Comparison of ENCODE assay signal across 8 cellular contexts in the genomic region with DNA sequence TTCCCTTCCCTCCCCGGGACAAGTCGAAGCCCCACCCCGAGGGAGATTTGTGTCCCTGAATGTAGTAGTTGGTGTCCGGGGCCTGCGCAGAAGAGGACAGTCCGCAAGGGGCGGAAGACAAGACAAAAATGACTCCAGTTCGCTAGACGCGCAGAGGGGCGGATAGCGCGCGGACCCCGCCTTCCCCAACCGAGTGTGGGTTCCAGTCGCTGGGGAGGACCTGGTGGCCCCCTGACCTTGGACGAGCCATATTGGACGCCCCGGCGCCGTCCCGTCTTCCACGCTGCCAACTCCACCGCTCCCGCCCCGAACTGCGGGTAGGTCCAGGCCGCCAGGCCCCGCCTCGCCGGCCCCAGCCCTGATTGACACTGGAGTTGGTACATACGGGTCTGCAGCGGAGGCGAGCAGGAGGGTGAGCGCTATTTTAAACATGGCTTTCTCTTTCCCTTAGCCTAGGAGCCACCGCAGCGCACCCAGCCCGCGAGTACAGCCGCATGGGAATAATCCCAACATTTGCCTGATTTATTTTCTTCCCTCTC. TPM values are rescaled to one million over a fixed set of nuclear protein-coding genes. Genes with fewer than 3 reads are reported as not detected.
DNase-seq lines count a peak whose midpoint lies in the region; ATAC-seq and TF ChIP-seq lines count a peak whose summit lies in the region.

No MANE protein-coding gene starts in this region.

- DNase-seq in GM10248 (ENCODE audit: extremely low spot score), result peak; percentile 85
- peak; percentile 91 for DNase-seq in HFFc6
- peak; percentile 89 for DNase-seq in NAMALWA (ENCODE audit: low spot score)
- peak; percentile 90 for DNase-seq in SK-N-SH
- peak; percentile 93 for DNase-seq in Right ventricle myocardium inferior (ENCODE audit: missing footprints)
- peak; percentile 76 to 86 (median 78) for DNase-seq in ovary
- peak; percentile 92 for DNase-seq in thyroid gland

- no peaks in the 10 kb centered on the region for H3K9me2 ChIP-seq in SK-N-SH

- peaks cover 9% of the 10 kb centered on the region for H3F3A ChIP-seq in SK-N-SH (replicated peaks; ENCODE audit: insufficient read depth)

- 0 out of 2 replicates have a peak, but pooled peaks cover 2% of the 10 kb centered on the region for H3K27me3 Mint-ChIP-seq in HFFc6 (ENCODE audit: insufficient read depth)
- no peaks in the 10 kb centered on the region for H3K27me3 Mint-ChIP-seq in activated naive CD8-positive, alpha-beta T cell

- TF ChIP-seq CTCF in GM10248 (IDR thresholded peaks at IDR 0.05; ENCODE audit: control extremely low read depth, extremely low read depth, low read depth, missing control alignments) (no peak), HFFc6 (IDR thresholded peaks at IDR 0.05) (peak; percentile 49), SK-N-SH (IDR thresholded peaks at IDR 0.05) (peak; percentile 30), ovary (IDR thresholded peaks at IDR 0.05) (peak in 1 of 3 donors; percentile 53), thyroid gland (IDR thresholded peaks at IDR 0.05) (peak in 5 of 6 experiments; percentile 15 to 47 (median 36))

- peak overlapping the region; percentile 98 for H3K4me2 ChIP-seq in SK-N-SH

- TF ChIP-seq RAD21 in SK-N-SH (IDR thresholded peaks at IDR 0.05; ENCODE audit: low read length), result 0 out of 2 replicates have a peak, but pooled peaks have one; percentile 3

- peak overlapping the region; percentile 89 for H3K27ac Mint-ChIP-seq in HFFc6
- H3K27ac Mint-ChIP-seq in activated naive CD8-positive, alpha-beta T cell, result peak overlapping the region; percentile 91

- H3K4me1 Mint-ChIP-seq in HFFc6 (ENCODE audit: low read depth), result 0 out of 2 replicates have a peak, but pooled peaks cover 4% of the 10 kb centered on the region
- H3K4me1 Mint-ChIP-seq in activated naive CD8-positive, alpha-beta T cell (ENCODE audit: low read depth), result peaks cover 32% of the 10 kb centered on the region

- peak; percentile 16 for TF ChIP-seq POLR2A in ovary (IDR thresholded peaks at IDR 0.05)
- TF ChIP-seq POLR2A in thyroid gland (IDR thresholded peaks at IDR 0.05), result peak in 1 of 2 donors; percentile 83

- H3K27me3 ChIP-seq in SK-N-SH (ENCODE audit: insufficient read depth) (no peaks in the 10 kb centered on the region), ovary (no peaks in the 10 kb centered on the region), thyroid gland (no peaks in the 10 kb centered on the region)

- no peak for TF ChIP-seq EP300 in SK-N-SH (IDR thresholded peaks at IDR 0.05; ENCODE audit: borderline replicate concordance in 1 of 2, low read depth in 1 of 2, low read length in 1 of 2)
- TF ChIP-seq EP300 in ovary (IDR thresholded peaks at IDR 0.05), result no peak

- H3K36me3 ChIP-seq in SK-N-SH (replicated peaks in 1 of 2; ENCODE audit: control insufficient read depth in 1 of 2, insufficient read depth in 2 of 2, low read length in 1 of 2), result peaks cover 0 to 4% of the 10 kb centered on the region in 2 experiments
- no peaks in the 10 kb centered on the region for H3K36me3 ChIP-seq in ovary
- H3K36me3 ChIP-seq in thyroid gland, result no peaks in the 10 kb centered on the region

- H3K27ac ChIP-seq in SK-N-SH (ENCODE audit: low read depth in 2 of 2, low read length in 1 of 2), result peak overlapping the region; percentile 88 to 93
- peak overlapping the region; percentile 50 to 80 for H3K27ac ChIP-seq in ovary
- peak overlapping the region; percentile 67 to 87 (median 86) for H3K27ac ChIP-seq in thyroid gland

- no peaks in the 10 kb centered on the region for H4K20me1 ChIP-seq in SK-N-SH (ENCODE audit: insufficient read depth)

- H3K79me2 ChIP-seq in SK-N-SH (ENCODE audit: insufficient read depth), result peaks cover 47% of the 10 kb centered on the region

- intact Hi-C loops in Right ventricle myocardium inferior (cut with DNase I), result loop anchor here (1.0 to 10.0 kb wide), 4 partner anchors 155 to 369 kb away; partner anchors contain the start of genes IRAK1BP1, LCA5 and PHIP
- intact Hi-C loops in ovary (cut with DNase I), result loop anchor here in 1 of 4 donors (5.0 kb wide), 1 partner anchor 156 kb away; the partner anchor contains the start of gene PHIP
- intact Hi-C loops in thyroid gland (cut with DNase I), result loop anchor here (10.0 kb wide), 2 partner anchors 149 to 301 kb away; partner anchors contain the start of gene LCA5

- peak overlapping the region; percentile 95 for H3K4me3 Mint-ChIP-seq in HFFc6
- H3K4me3 Mint-ChIP-seq in activated naive CD8-positive, alpha-beta T cell, result peak overlapping the region; percentile 98

- H3K9me3 Mint-ChIP-seq in HFFc6, result no peaks in the 10 kb centered on the region
- no peaks in the 10 kb centered on the region for H3K9me3 Mint-ChIP-seq in activated naive CD8-positive, alpha-beta T cell (ENCODE audit: low read depth)

- CTCF ChIA-PET in GM10248 (lab: Yijun Ruan, JAX), result interaction anchor here (1.0 kb wide), 2 partner anchors 13 to 15 kb away, joined by 3 read pairs; no protein-coding TSS in a partner anchor
- CTCF ChIA-PET in SK-N-SH (lab: Yijun Ruan, JAX), result interaction anchor here (0.6 to 1.4 kb wide), 4 partner anchors 10 to 635 kb away, joined by 3 to 4 read pairs (median 4); no protein-coding TSS in a partner anchor

- no peaks in the 10 kb centered on the region for H3K9me3 ChIP-seq in SK-N-SH
- no peaks in the 10 kb centered on the region for H3K9me3 ChIP-seq in ovary
- no peaks in the 10 kb centered on the region for H3K9me3 ChIP-seq in thyroid gland

- H3K4me1 ChIP-seq in SK-N-SH (ENCODE audit: control insufficient read depth in 1 of 2, insufficient read depth in 2 of 2, low read depth in 1 of 2, low read length in 1 of 2) (peaks cover 4 to 6% of the 10 kb centered on the region in 2 experiments; a peak in 2 of 4 replicates), ovary (ENCODE audit: insufficient read depth) (peaks cover 6% of the 10 kb centered on the region), thyroid gland (peaks cover 9 to 14% of the 10 kb centered on the region in 2 donors)

- peak overlapping the region; percentile 86 to 100 for H3K4me3 ChIP-seq in SK-N-SH (ENCODE audit: low read depth in 2 of 2, low read length in 1 of 2)
- H3K4me3 ChIP-seq in ovary, result peak overlapping the region; percentile 86
- H3K4me3 ChIP-seq in thyroid gland (replicated peaks in 1 of 3), result peak overlapping the region; percentile 62 to 89 (median 63)

- H3K9ac ChIP-seq in SK-N-SH, result peak overlapping the region; percentile 98

- peak; percentile 95 for ATAC-seq in Right ventricle myocardium inferior

- peak overlapping the region; percentile 100 for H2AFZ ChIP-seq in SK-N-SH (ENCODE audit: low read depth)

- POLR2A ChIA-PET in GM10248 (lab: Yijun Ruan, JAX) (no interaction called here), SK-N-SH (lab: Yijun Ruan, JAX) (interaction anchor here (1.1 kb wide), 1 partner anchor 155 kb away, joined by 4 read pairs; the partner anchor contains the start of gene PHIP)

- H3K36me3 Mint-ChIP-seq in HFFc6 (ENCODE audit: low read depth), result no peaks in the 10 kb centered on the region
- H3K36me3 Mint-ChIP-seq in activated naive CD8-positive, alpha-beta T cell, result peaks cover 2% of the 10 kb centered on the region

- WGBS in SK-N-SH (ENCODE audit: low lambda C conversion rate), result 0% methylated on average over 19 of the region's 41 CpGs
- WGBS in ovary, 3 donors, result 0 to 1% (median 1%) methylated on average over 29 to 41 of the region's 41 CpGs
- 1% methylated on average over 30 to 39 of the region's 41 CpGs for WGBS in thyroid gland, 2 donors

TF ChIP-seq in SK-N-SH, 30 proteins besides CTCF, POLR2A, EP300 and RAD21 (continues in another document):
- TF ChIP-seq SMC3 (IDR thresholded peaks at IDR 0.05; ENCODE audit: low read depth, low read length) (no peak), FOXJ3 (CRISPR knock-in tag; IDR thresholded peaks at IDR 0.05) (no peak), RCOR1 (IDR thresholded peaks at IDR 0.05; ENCODE audit: low read length) (no peak), SIN3A (IDR thresholded peaks at IDR 0.05; ENCODE audit: borderline replicate concordance, low read depth, low read length) (peak; percentile 26; the same call in 1 of the 2 replicates), MEF2A (IDR thresholded peaks at IDR 0.05; ENCODE audit: borderline replicate concordance, low read depth) (no peak), RFX5 (IDR thresholded peaks at IDR 0.05; ENCODE audit: low read length) (no peak), ELF1 (IDR thresholded peaks at IDR 0.05) (0 out of 2 replicates have a peak, but pooled peaks have one; percentile 29), GATA2 (CRISPR knock-in tag; IDR thresholded peaks at IDR 0.05) (no peak), NRF1 (IDR thresholded peaks at IDR 0.05; ENCODE audit: low read depth, low read length) (peak; percentile 72), MXI1 (IDR thresholded peaks at IDR 0.05; ENCODE audit: low read depth, low read length) (peak; percentile 79), POLR2AphosphoS5 (IDR thresholded peaks at IDR 0.05; ENCODE audit: low read depth, low read length) (peak; percentile 58; the same call in 1 of the 2 replicates), GABPA (IDR thresholded peaks at IDR 0.05; ENCODE audit: low read depth) (0 out of 2 replicates have a peak, but pooled peaks have one; percentile 4)
- TF ChIP-seq, protein P1, sequence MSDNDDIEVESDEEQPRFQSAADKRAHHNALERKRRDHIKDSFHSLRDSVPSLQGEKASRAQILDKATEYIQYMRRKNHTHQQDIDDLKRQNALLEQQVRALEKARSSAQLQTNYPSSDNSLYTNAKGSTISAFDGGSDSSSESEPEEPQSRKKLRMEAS (IDR thresholded peaks at IDR 0.05; ENCODE audit: low read depth), result 0 out of 2 replicates have a peak, but pooled peaks have one; percentile 17

RNA-seq across cellular contexts. Expression of gene HMGN3, which starts 0.8 kb away (rescaled TPM):
- 10 to 100 TPM; 26.7 to 41.2 (median 28.6) TPM for total RNA-seq in HFFc6 (2021; fragmentation: NEBNext Ultra II Directional; extraction: Animal tissue kit (Norgen Biotek cat#: 25700))
- polyA plus RNA-seq in SK-N-SH (2012; rRNA removed) (57.6 and 64.5 TPM in 2 replicates), ovary (100 to 1,000 TPM in 1 of 2 donors, 10 to 100 TPM in 1; 93.0 to 121 TPM)
- 72.9 and 119 TPM in 2 replicates for polyA plus RNA-seq in SK-N-SH (2012; cell fraction: cytosol; rRNA removed)
- 48.8 and 72.9 TPM in 2 replicates for polyA plus RNA-seq in SK-N-SH (2012; cell fraction: nucleus; rRNA removed)
- total RNA-seq in Right ventricle myocardium inferior (153 TPM), ovary (100 to 1,000 TPM in 1 of 7 donors, 10 to 100 TPM in 6; 44.7 to 140 (median 64.2) TPM), thyroid gland (100 to 1,000 TPM in 1 of 4 donors, 10 to 100 TPM in 3; 70.2 to 101 (median 87.7) TPM)

Comparison
In these comparisons a context has a peak if more than half of its experiments do, and no peak if none do; other contexts are left out.
1. Peak in every context shown above with its lines: DNase-seq, ATAC-seq, H3K4me3 ChIP-seq and H3K27ac ChIP-seq.